Comparison of ENCODE assay signal across 11 cellular contexts in the genomic region with DNA sequence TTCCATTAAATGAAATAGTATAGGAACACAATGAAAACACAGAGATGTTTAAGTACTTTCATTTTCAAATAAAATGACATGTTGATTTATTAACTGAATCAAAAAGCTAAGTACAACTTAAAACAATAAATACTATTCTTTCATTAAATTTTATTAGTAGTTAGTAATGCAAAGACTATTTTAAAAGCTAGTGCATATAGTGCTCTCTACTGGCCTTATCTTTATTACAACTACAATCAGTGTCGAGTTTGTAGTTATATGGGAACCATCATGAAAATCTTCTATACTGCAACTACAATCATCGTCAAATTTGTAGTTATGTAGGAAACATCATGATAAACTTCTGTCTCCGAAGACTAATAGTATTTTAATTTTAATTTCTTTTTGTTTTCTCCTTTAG. TPM values are rescaled to one million over a fixed set of nuclear protein-coding genes. Genes with fewer than 3 reads are reported as not detected.
DNase-seq lines count a peak whose midpoint lies in the region; ATAC-seq, FAIRE-seq and TF ChIP-seq lines count a peak whose summit lies in the region.
"Had no signal": no experiment of that assay in that cellular context is flagged by ENCODE, and none has a peak within 500 bp of the region (broad histone marks: within the 10 kb centered on the region; RNA-seq: fewer than 3 reads in every experiment).

No MANE protein-coding gene starts in this region.

- no peak overlapping the region for H3K27ac ChIP-seq in fibroblast of lung (ENCODE audit: insufficient read depth, low read length)
- H3K27ac ChIP-seq: skin epidermis had no signal

- CTCF ChIA-PET in AG04449 (lab: Yijun Ruan, JAX): interaction anchor here (0.8 to 3.4 kb wide), 15 partner anchors 9 to 751 kb away, joined by 3 to 23 read pairs (median 4); a partner anchor contains a TSS

- no peak overlapping the region for H3K4me3 ChIP-seq in AG04449 (ENCODE audit: low read depth, low read length)
- H3K4me3 ChIP-seq in fibroblast of lung (replicated peaks in 1 of 4; ENCODE audit: control extremely low read depth in 1 of 4, insufficient read depth in 1 of 4, low read depth in 3 of 4, low read length in 4 of 4): no peak overlapping the region
- H3K4me3 ChIP-seq: skin epidermis had no signal

- TF ChIP-seq CTCF in AG04449 (IDR thresholded peaks at IDR 0.05; ENCODE audit: insufficient read depth, low read length, missing control alignments) (peak; percentile 9), fibroblast of lung (conservative IDR thresholded peaks at IDR 0.05 in 1 of 2, IDR thresholded peaks at IDR 0.05 in 1 of 2; ENCODE audit: low read depth in 1 of 2, low read length in 2 of 2) (peak in 1 of 2 donors; percentile 40)

- peak; percentile 55 for ATAC-seq in GM18502 (IDR thresholded peaks at IDR 0.05; ENCODE audit: poor library complexity, unreplicated experiment)
- no peak for ATAC-seq in HG03439 (IDR thresholded peaks at IDR 0.05; ENCODE audit: unreplicated experiment)
- ATAC-seq: stimulated activated naive CD8-positive, alpha-beta T cell treated with anti-CD3 and anti-CD28 coated beads, Interleukin-15, Interleukin-2, amounts not matched to agents 100 U/mL and 50 U/mL, for 24 hours had no signal

- TF ChIP-seq POLR2A in H54 (IDR thresholded peaks at IDR 0.05; ENCODE audit: low read depth, low read length): no peak

- no peak for DNase-seq in AG04449 (ENCODE audit: low read depth, low spot score)
- peak; percentile 1 for DNase-seq in M059J (ENCODE audit: low read depth)
- DNase-seq in fibroblast of lung (ENCODE audit: low read depth in 2 of 2): peak; percentile 9 to 56
- DNase-seq in NCI-H2107 (lab: John Stamatoyannopoulos, UW): no peak
- DNase-seq in NCI-H345 treated with DMSO at 0.1 percent for 48 hours (lab: John Stamatoyannopoulos, UW; ENCODE audit: unreplicated experiment): no peak
- DNase-seq in H54 (ENCODE audit: insufficient read length, low spot score): no peak
- DNase-seq: immature natural killer cell; stimulated activated naive CD8-positive, alpha-beta T cell treated with anti-CD3 and anti-CD28 coated beads, Interleukin-15, Interleukin-2, amounts not matched to agents 100 U/mL and 50 U/mL, for 24 hours had no signal

- H2AFZ ChIP-seq in fibroblast of lung (ENCODE audit: low read length): no peak overlapping the region

- H3K9me3 ChIP-seq in fibroblast of lung (ENCODE audit: control insufficient read depth, insufficient read depth, low read depth, low read length): no peaks in the 10 kb centered on the region

- peaks cover 2% of the 10 kb centered on the region for H3K4me1 ChIP-seq in fibroblast of lung (ENCODE audit: control insufficient read depth, extremely low read depth, insufficient read depth, low read length)

- no peak for FAIRE-seq in H54 (lab: Jason Lieb, UNC)

- H4K20me1 ChIP-seq in fibroblast of lung (ENCODE audit: control insufficient read depth, extremely low read depth, insufficient read depth, low read length): no peaks in the 10 kb centered on the region

- POLR2A ChIA-PET in AG04449 (lab: Yijun Ruan, JAX): no interaction called here

- no peaks in the 10 kb centered on the region for H3K79me2 ChIP-seq in fibroblast of lung (ENCODE audit: control insufficient read depth, insufficient read depth, low read length)

- H3K27me3 ChIP-seq in fibroblast of lung (ENCODE audit: control insufficient read depth, insufficient read depth, low read length): no peaks in the 10 kb centered on the region

- H3K36me3 ChIP-seq in fibroblast of lung (ENCODE audit: control insufficient read depth, insufficient read depth, low read length): no peaks in the 10 kb centered on the region

- H3K9ac ChIP-seq in fibroblast of lung (ENCODE audit: insufficient read depth, low read length): no peak overlapping the region

- H3K4me2 ChIP-seq in fibroblast of lung (ENCODE audit: extremely low read depth, insufficient read depth, low read length): no peak overlapping the region

RNA-seq across cellular contexts. Expression of a gene that starts 8.9 kb away (rescaled TPM):
- total RNA-seq in M059J (2014; rRNA removed; shearing (Covaris generic)): 1.3 and 1.9 TPM in 2 replicates
- total RNA-seq in fibroblast of lung: 9.5 and 22.8 TPM in 2 replicates
- polyA plus RNA-seq in fibroblast of lung: 6.9 and 35.3 TPM in 2 replicates
- 5.1 and 19.4 TPM in 2 replicates for polyA plus RNA-seq in fibroblast of lung (2012)
- polyA minus RNA-seq in fibroblast of lung (ENCODE audit: low replicate concordance): 2.9 and 3.6 TPM in 2 replicates

Comparison
In these comparisons a context has a peak if more than half of its experiments do, and no peak if none do; other contexts are left out.
1. DNase-seq: peak in M059J (single experiment) and fibroblast of lung (2 of 2); none in AG04449 (single experiment), NCI-H2107 (single experiment), NCI-H345 treated with DMSO at 0.1 percent for 48 hours (single experiment) and H54 (single experiment).